Comparison of ENCODE assay signal across 21 cellular contexts in the genomic region with DNA sequence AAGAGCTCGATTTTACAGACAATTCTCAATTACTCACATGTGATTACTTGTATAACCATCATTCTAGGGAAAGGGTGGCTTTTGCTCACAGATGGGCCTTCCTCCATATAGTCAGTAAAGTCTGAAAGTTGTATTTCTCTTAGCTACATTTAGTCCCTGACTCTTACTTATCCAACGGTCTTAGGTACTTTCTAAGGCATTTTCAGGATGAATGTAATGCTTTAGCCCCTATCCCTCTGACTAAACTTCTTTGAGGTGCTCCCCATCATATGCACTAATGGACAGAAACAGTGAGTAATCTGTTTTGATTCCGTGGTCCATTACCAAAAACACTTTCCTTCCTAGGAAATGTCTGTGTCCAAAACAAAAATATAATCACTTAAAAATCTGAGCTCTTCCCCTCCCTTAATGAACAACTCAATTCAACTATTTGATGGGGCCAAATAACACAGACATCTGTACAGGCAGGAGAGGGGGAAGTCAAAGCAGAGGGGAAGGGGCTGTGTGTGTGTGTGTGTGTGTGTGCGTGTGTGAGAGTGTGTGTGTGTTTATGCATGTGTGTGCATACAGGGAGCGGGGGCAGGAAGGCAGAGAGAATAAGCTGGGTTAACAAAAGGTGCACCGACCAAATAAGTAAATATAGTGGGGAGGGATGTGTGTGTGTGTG.
"Had no signal": no experiment of that assay in that cellular context is flagged by ENCODE, and none has a peak within 500 bp of the region (broad histone marks: within the 10 kb centered on the region; RNA-seq: fewer than 3 reads in every experiment).

No MANE protein-coding gene starts in this region.

- H3K4me1 ChIP-seq: prostate gland had no signal

- H3K9me3 ChIP-seq: esophagus muscularis mucosa, prostate gland, sigmoid colon, stomach, thoracic aorta had no signal

- H3K27me3 Mint-ChIP-seq: dendritic cell treated with granulocyte-macrophage colony-stimulating factor and Interleukin-4, amounts not matched to agents 40 ng/mL and 50 ng/mL, for 4 days; naive thymus-derived CD8-positive, alpha-beta T cell had no signal

- H3K27ac Mint-ChIP-seq: activated naive CD4-positive, alpha-beta T cell treated with anti-CD3 and anti-CD28 coated beads for 36 hours; dendritic cell treated with granulocyte-macrophage colony-stimulating factor and Interleukin-4, amounts not matched to agents 40 ng/mL and 50 ng/mL, for 4 days; endodermal cell; immature natural killer cell had no signal

- H3K27ac ChIP-seq: brain microvascular endothelial cell, esophagus muscularis mucosa, prostate gland, sigmoid colon, stomach, thoracic aorta had no signal

- DNase-seq: activated CD4-positive, alpha-beta T cell treated with anti-CD3 and anti-CD28 coated beads for 1 hour; activated CD8-positive, alpha-beta memory T cell treated with anti-CD3 and anti-CD28 coated beads for 24 hours; activated naive CD4-positive, alpha-beta T cell treated with anti-CD3 and anti-CD28 coated beads for 36 hours; activated T-cell treated with anti-CD3 and anti-CD28 coated beads for 4 hours; amygdala; brain microvascular endothelial cell; cerebellar nuclear complex; endodermal cell; foreskin fibroblast; immature natural killer cell; left colon; naive thymus-derived CD8-positive, alpha-beta T cell; occipital lobe; SHP77 treated with DMSO at 0.1 percent for 48 hours; sigmoid colon; stomach had no signal

- H3K4me3 ChIP-seq: esophagus muscularis mucosa, lung, prostate gland, sigmoid colon, stomach, thoracic aorta had no signal

- H3K4me3 Mint-ChIP-seq: activated naive CD4-positive, alpha-beta T cell treated with anti-CD3 and anti-CD28 coated beads for 36 hours; dendritic cell treated with granulocyte-macrophage colony-stimulating factor and Interleukin-4, amounts not matched to agents 40 ng/mL and 50 ng/mL, for 4 days; endodermal cell; immature natural killer cell; naive thymus-derived CD8-positive, alpha-beta T cell had no signal

- H3K36me3 ChIP-seq: brain microvascular endothelial cell, prostate gland had no signal

- H3K27me3 ChIP-seq: brain microvascular endothelial cell, esophagus muscularis mucosa, sigmoid colon, stomach had no signal

- ATAC-seq: left colon; naive thymus-derived CD8-positive, alpha-beta T cell had no signal

- H3K9me3 Mint-ChIP-seq: activated naive CD4-positive, alpha-beta T cell treated with anti-CD3 and anti-CD28 coated beads for 36 hours; dendritic cell treated with granulocyte-macrophage colony-stimulating factor and Interleukin-4, amounts not matched to agents 40 ng/mL and 50 ng/mL, for 4 days; endodermal cell; immature natural killer cell; naive thymus-derived CD8-positive, alpha-beta T cell had no signal
